8 cellular contexts compared by ENCODE assay signal in the genomic region with DNA sequence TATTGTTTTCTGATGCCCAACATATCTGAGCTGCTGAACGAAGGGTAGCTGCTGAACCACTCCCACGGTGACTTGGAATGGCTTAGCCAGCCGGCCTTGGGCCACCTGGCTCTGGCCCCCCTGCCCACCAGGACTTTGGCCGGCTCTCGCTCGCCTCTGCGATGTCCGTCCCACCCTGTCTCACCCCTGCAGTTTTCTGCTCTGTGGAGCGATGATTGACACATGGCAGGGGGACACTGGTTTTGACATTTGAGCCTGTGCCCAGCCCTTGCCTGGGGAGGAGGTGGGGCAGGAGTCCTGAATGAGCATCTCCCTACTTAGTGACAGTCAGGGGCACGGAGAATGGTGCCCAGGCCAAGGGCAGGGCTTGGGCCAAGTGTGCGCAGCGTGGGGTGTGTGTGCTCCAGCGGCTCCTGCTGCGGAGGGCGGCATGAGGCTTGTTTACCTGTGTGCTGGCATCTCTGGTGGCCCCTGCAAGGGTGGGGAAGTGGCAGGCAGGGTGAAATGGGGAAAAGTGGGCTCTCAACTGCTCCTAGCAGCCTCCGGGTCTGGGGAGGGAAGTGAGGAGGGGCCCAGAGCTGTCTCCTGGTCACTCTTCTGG. TPM values are rescaled to one million over a fixed set of nuclear protein-coding genes. Genes with fewer than 3 reads are reported as not detected.
DNase-seq lines count a peak whose midpoint lies in the region; ATAC-seq, FAIRE-seq and TF ChIP-seq lines count a peak whose summit lies in the region.

No MANE protein-coding gene starts in this region.

- peaks cover 5% of the 10 kb centered on the region for H3K36me3 Mint-ChIP-seq in CD4-positive, alpha-beta T cell (ENCODE audit: low read depth)

- DNase-seq in CD4-positive, alpha-beta T cell = no peak
- DNase-seq in RWPE1 (ENCODE audit: low spot score) = no peak
- no peak for DNase-seq in esophagus squamous epithelium (lab: John Stamatoyannopoulos, UW)
- peak in 2 of 6 donors; percentile 55 to 67 for DNase-seq in pancreas
- no peak for DNase-seq in NCI-H2196 treated with DMSO at 0.1 percent for 48 hours (lab: John Stamatoyannopoulos, UW; ENCODE audit: unreplicated experiment)
- DNase-seq in DMS 273 treated with DMSO at 0.1 percent for 48 hours (lab: John Stamatoyannopoulos, UW) = no peak
- DNase-seq in DMS153 treated with DMSO at 0.1 percent for 48 hours (lab: John Stamatoyannopoulos, UW; ENCODE audit: unreplicated experiment) = no peak

- peaks cover 49% of the 10 kb centered on the region for H3K4me1 Mint-ChIP-seq in CD4-positive, alpha-beta T cell (ENCODE audit: low read depth)

- no peak overlapping the region for H3K27ac ChIP-seq in CD4-positive, alpha-beta T cell (ENCODE audit: low read depth, low read length)
- peak overlapping the region; percentile 94 for H3K27ac ChIP-seq in RWPE1
- H3K27ac ChIP-seq in esophagus squamous epithelium = peak overlapping the region; percentile 88 to 95 (median 90)
- peak overlapping the region in 2 of 4 donors; percentile 58 to 72 for H3K27ac ChIP-seq in pancreas

- WGBS in esophagus squamous epithelium, 2 donors = 71 to 76% methylated on average over 9 to 10 of the region's 16 CpGs
- WGBS in pancreas, 2 donors = 85% methylated on average over 15 to 16 of the region's 16 CpGs

- intact Hi-C loops in CD4-positive, alpha-beta T cell (cut with DNase I, micrococcal nuclease) = loop anchor here in 1 of 2 experiments (5.0 kb wide), 1 partner anchor 91 kb away; the partner anchor contains the start of gene NAP1L4
- intact Hi-C loops in esophagus squamous epithelium (cut with DNase I) = no loop called here
- intact Hi-C loops in pancreas (cut with DNase I) = no loop called here

- no peak for FAIRE-seq in pancreas (lab: Jason Lieb, UNC)

- no peaks in the 10 kb centered on the region for H3K27me3 Mint-ChIP-seq in CD4-positive, alpha-beta T cell

- no peaks in the 10 kb centered on the region for H3K9me3 Mint-ChIP-seq in CD4-positive, alpha-beta T cell

- H3K36me3 ChIP-seq in esophagus squamous epithelium (peaks cover 0 to 13% (median 0%) of the 10 kb centered on the region in 3 donors), pancreas (no peaks in the 10 kb centered on the region)

- peak overlapping the region; percentile 56 for H3K27ac Mint-ChIP-seq in CD4-positive, alpha-beta T cell

- no peak for ATAC-seq in CD4-positive, alpha-beta T cell (ENCODE audit: poor library complexity)
- ATAC-seq in pancreas (peak in 3 of 4 donors; percentile 3 to 6 (median 4)), GM19467 (IDR thresholded peaks at IDR 0.05; ENCODE audit: unreplicated experiment) (no peak)

- POLR2A ChIA-PET in CD4-positive, alpha-beta T cell (lab: Charles Lee) = interaction anchor here (3.2 kb wide), 1 partner anchor 10 kb away, joined by 18 read pairs; no protein-coding TSS in a partner anchor
- POLR2A ChIA-PET in RWPE1 (lab: Yijun Ruan, JAX; ENCODE audit: low non-redundant PET) = interaction anchor here (0.6 to 0.8 kb wide), 2 partner anchors 23 to 181 kb away, joined by 3 to 4 read pairs; no protein-coding TSS in a partner anchor

- H3K4me3 Mint-ChIP-seq in CD4-positive, alpha-beta T cell = peak overlapping the region; percentile 86

- H3K9me3 ChIP-seq in CD4-positive, alpha-beta T cell (ENCODE audit: control insufficient read depth, low read length) = no peaks in the 10 kb centered on the region
- no peaks in the 10 kb centered on the region for H3K9me3 ChIP-seq in esophagus squamous epithelium
- H3K9me3 ChIP-seq in pancreas = no peaks in the 10 kb centered on the region

- TF ChIP-seq CTCF in CD4-positive, alpha-beta T cell (IDR thresholded peaks at IDR 0.05) = no peak
- TF ChIP-seq CTCF in RWPE1 (conservative IDR thresholded peaks at IDR 0.05; ENCODE audit: low read depth) (no peak), esophagus squamous epithelium (IDR thresholded peaks at IDR 0.05) (no peak), pancreas (IDR thresholded peaks at IDR 0.05) (no peak)

- CTCF ChIA-PET in CD4-positive, alpha-beta T cell (lab: Charles Lee) = interaction anchor here (1.2 to 3.0 kb wide), 4 partner anchors 9 to 369 kb away, joined by 3 to 13 read pairs (median 8); partner anchors contain the start of gene PHLDA2
- CTCF ChIA-PET in RWPE1 (lab: Yijun Ruan, JAX) = interaction anchor here (0.6 to 1.0 kb wide), 3 partner anchors 9 to 697 kb away, joined by 3 to 5 read pairs (median 4); no protein-coding TSS in a partner anchor

- no peak for TF ChIP-seq POLR2A in esophagus squamous epithelium (IDR thresholded peaks at IDR 0.05)

- peak overlapping the region in 3 of 4 donors; percentile 65 to 88 (median 77) for H3K4me3 ChIP-seq in esophagus squamous epithelium
- H3K4me3 ChIP-seq in pancreas = peak overlapping the region in 2 of 4 donors; percentile 55 to 69

- H3K4me1 ChIP-seq in esophagus squamous epithelium (peaks cover 38 to 76% (median 52%) of the 10 kb centered on the region in 3 donors), pancreas (peaks cover 0 to 7% (median 5%) of the 10 kb centered on the region in 3 donors)

- no peaks in the 10 kb centered on the region for H3K27me3 ChIP-seq in CD4-positive, alpha-beta T cell (ENCODE audit: control insufficient read depth, insufficient read depth, low read length)
- H3K27me3 ChIP-seq in esophagus squamous epithelium = no peaks in the 10 kb centered on the region
- H3K27me3 ChIP-seq in pancreas = no peaks in the 10 kb centered on the region

RNA-seq across cellular contexts. Expression of gene CDKN1C, which starts 15.7 kb away (rescaled TPM):
- 1 to 10 TPM; 1.9 to 2.5 TPM for total RNA-seq in CD4-positive, alpha-beta T cell
- 10 to 100 TPM in 2 of 4 donors, 1 to 10 TPM in 2; 4.1 to 54.6 (median 20.8) TPM for total RNA-seq in esophagus squamous epithelium
- total RNA-seq in pancreas = 10 to 100 TPM in 5 of 6 donors, 1 to 10 TPM in 1; 9.2 to 23.1 (median 19.2) TPM
- 10 to 100 TPM; 36.1 to 71.4 TPM for polyA plus RNA-seq in pancreas

RNA-seq across cellular contexts. Expression of gene PHLDA2, which starts 27.9 kb away (rescaled TPM):
- total RNA-seq in CD4-positive, alpha-beta T cell = 1 to 10 TPM; 1.1 to 1.3 TPM
- total RNA-seq in esophagus squamous epithelium (10 to 100 TPM; 10.2 to 39.2 (median 22.5) TPM), pancreas (1 to 10 TPM in 4 of 6 donors, under 1 TPM in 2; 0.16 to 9.0 (median 2.1) TPM)
- polyA plus RNA-seq in pancreas = 1 to 10 TPM; 2.6 to 5.9 TPM

Comparison
In these comparisons a context has a peak if more than half of its experiments do, and no peak if none do; other contexts are left out.
1. ATAC-seq: peak in pancreas (3 of 4); none in CD4-positive, alpha-beta T cell (single experiment) and GM19467 (single experiment).